ENCODE assay signal across 25 cellular contexts in the genomic region with DNA sequence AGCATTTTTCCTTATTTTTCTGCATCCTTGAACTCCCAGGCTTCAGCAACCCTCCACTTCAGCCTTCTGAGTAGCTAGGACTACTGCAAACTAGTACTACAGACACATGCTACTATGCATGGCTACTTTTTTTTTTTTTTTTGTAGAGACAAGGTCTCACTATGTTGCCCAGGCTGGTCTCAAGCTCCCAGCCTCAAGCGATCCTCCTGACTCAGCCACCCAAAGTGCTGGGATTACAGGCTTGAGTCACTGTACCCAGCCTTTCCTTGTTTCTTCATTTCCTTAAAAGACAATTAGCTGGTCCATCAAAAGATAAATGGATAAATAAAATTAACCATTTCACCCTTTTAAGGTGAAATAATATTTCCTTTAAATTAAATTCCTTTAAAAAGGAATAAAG.
"Had no signal": no experiment of that assay in that cellular context is flagged by ENCODE, and none has a peak within 500 bp of the region (broad histone marks: within the 10 kb centered on the region; RNA-seq: fewer than 3 reads in every experiment).

No MANE protein-coding gene starts in this region.

- H3K4me1 ChIP-seq: left lung, prostate gland, tibial nerve, upper lobe of right lung, uterus had no signal

- H3K27ac ChIP-seq: coronary artery, gastroesophageal sphincter, heart left ventricle, hepatocyte, left lung, neural progenitor cell, prostate gland, sigmoid colon, spleen, thoracic aorta, tibial nerve, upper lobe of right lung had no signal

- H3K9ac ChIP-seq: neural progenitor cell had no signal

- DNase-seq: dermis blood vessel endothelial cell; effector memory CD4-positive, alpha-beta T cell; foreskin fibroblast; heart left ventricle; kidney; left cardiac atrium; left lung; mesendoderm; midbrain; naive thymus-derived CD4-positive, alpha-beta T cell; nucleus accumbens; right cardiac atrium; sigmoid colon; spleen; stimulated activated CD4-positive, alpha-beta T cell treated with anti-CD3 and anti-CD28 coated beads, Interleukin-4, amount 100 ng/mL, for 4 hours; stimulated activated naive CD8-positive, alpha-beta T cell treated with anti-CD3 and anti-CD28 coated beads, Interleukin-15, Interleukin-2, amounts not matched to agents 100 U/mL and 50 U/mL, for 24 hours; upper lobe of right lung; uterus had no signal

- H3K4me3 ChIP-seq: coronary artery, gastroesophageal sphincter, heart left ventricle, hepatocyte, left lung, neural progenitor cell, prostate gland, sigmoid colon, spleen, thoracic aorta, tibial nerve, upper lobe of right lung, uterus had no signal

- H3K4me2 ChIP-seq: hepatocyte, neural progenitor cell had no signal

- H3K36me3 ChIP-seq: gastroesophageal sphincter, heart left ventricle, left lung, neural progenitor cell, prostate gland, sigmoid colon, spleen, thoracic aorta, tibial nerve, upper lobe of right lung, uterus had no signal

- H3K9me3 ChIP-seq: gastroesophageal sphincter, heart left ventricle, left lung, prostate gland, sigmoid colon, spleen, thoracic aorta, tibial nerve, upper lobe of right lung, uterus had no signal

- H2AFZ ChIP-seq: hepatocyte, neural progenitor cell had no signal

- H3K27me3 ChIP-seq: gastroesophageal sphincter, heart left ventricle, hepatocyte, left lung, neural progenitor cell, sigmoid colon, tibial nerve, upper lobe of right lung, uterus had no signal
